Comparison of ENCODE assay signal across 8 cellular contexts in genomic region chr2:178482437-178482836, GRCh38.
DNase-seq lines count a peak whose midpoint lies in the region; ATAC-seq and TF ChIP-seq lines count a peak whose summit lies in the region.

No MANE protein-coding gene starts in this region.

- peak overlapping the region; percentile 99 for H3K4me3 Mint-ChIP-seq in stimulated activated naive CD8-positive, alpha-beta T cell treated with anti-CD3 and anti-CD28 coated beads, Interleukin-15, Interleukin-2, amounts not matched to agents 100 ng/mL and 50 ng/mL, for 24 hours

- H3K4me1 ChIP-seq in adipocyte (ENCODE audit: control insufficient read depth, insufficient read depth, low read length), result peaks cover 45% of the 10 kb centered on the region
- H3K4me1 ChIP-seq in tibial artery, result peaks cover 0 to 61% (median 43%) of the 10 kb centered on the region in 4 donors

- H3K27me3 Mint-ChIP-seq in stimulated activated naive CD8-positive, alpha-beta T cell treated with anti-CD3 and anti-CD28 coated beads, Interleukin-15, Interleukin-2, amounts not matched to agents 100 ng/mL and 50 ng/mL, for 24 hours, result no peaks in the 10 kb centered on the region

- H3K9me3 Mint-ChIP-seq in stimulated activated naive CD8-positive, alpha-beta T cell treated with anti-CD3 and anti-CD28 coated beads, Interleukin-15, Interleukin-2, amounts not matched to agents 100 ng/mL and 50 ng/mL, for 24 hours, result no peaks in the 10 kb centered on the region

- intact Hi-C loops in tibial artery (cut with DNase I; ENCODE audit: low total_unique reads), result no loop called here

- H3K27me3 ChIP-seq in adipocyte (replicated peaks; ENCODE audit: control insufficient read depth, insufficient read depth, low read length) (no peaks in the 10 kb centered on the region), tibial artery (no peaks in the 10 kb centered on the region)

- no peak for ATAC-seq in stimulated activated naive CD8-positive, alpha-beta T cell treated with anti-CD3 and anti-CD28 coated beads, Interleukin-15, Interleukin-2, amounts not matched to agents 100 U/mL and 50 U/mL, for 24 hours
- peak; percentile 28 for ATAC-seq in HG03139 (IDR thresholded peaks at IDR 0.05; ENCODE audit: unreplicated experiment)
- no peak for ATAC-seq in HG03521 (IDR thresholded peaks at IDR 0.05; ENCODE audit: unreplicated experiment)

- DNase-seq in stimulated activated naive CD8-positive, alpha-beta T cell treated with anti-CD3 and anti-CD28 coated beads, Interleukin-15, Interleukin-2, amounts not matched to agents 100 U/mL and 50 U/mL, for 24 hours, result no peak
- DNase-seq in adipocyte (ENCODE audit: low read depth) (peak; percentile 19), tibial artery (no peak), superior temporal gyrus (ENCODE audit: extremely low spot score) (no peak), UCSD-AML1 (lab: John Stamatoyannopoulos, UW; ENCODE audit: unreplicated experiment) (no peak)

- H3K27ac ChIP-seq in tibial artery, result no peak overlapping the region

- H3K9me3 ChIP-seq in adipocyte (ENCODE audit: control insufficient read depth, low read length) (no peaks in the 10 kb centered on the region), tibial artery (no peaks in the 10 kb centered on the region)

- H3K36me3 ChIP-seq in adipocyte (ENCODE audit: control insufficient read depth, insufficient read depth, low read length, severe bottlenecking) (no peaks in the 10 kb centered on the region), tibial artery (peaks cover 0 to 19% (median 0%) of the 10 kb centered on the region in 3 donors)

- H3K4me1 Mint-ChIP-seq in stimulated activated naive CD8-positive, alpha-beta T cell treated with anti-CD3 and anti-CD28 coated beads, Interleukin-15, Interleukin-2, amounts not matched to agents 100 ng/mL and 50 ng/mL, for 24 hours (ENCODE audit: low read depth), result peaks cover 45% of the 10 kb centered on the region

- no peak overlapping the region for H3K9ac ChIP-seq in adipocyte (ENCODE audit: low read length)

- H3K4me3 ChIP-seq in adipocyte (ENCODE audit: low read length), result peak overlapping the region; percentile 98
- peak overlapping the region; percentile 89 to 92 for H3K4me3 ChIP-seq in tibial artery

- H3K27ac Mint-ChIP-seq in stimulated activated naive CD8-positive, alpha-beta T cell treated with anti-CD3 and anti-CD28 coated beads, Interleukin-15, Interleukin-2, amounts not matched to agents 100 ng/mL and 50 ng/mL, for 24 hours, result no peak overlapping the region

- peaks cover 25% of the 10 kb centered on the region for H3K36me3 Mint-ChIP-seq in stimulated activated naive CD8-positive, alpha-beta T cell treated with anti-CD3 and anti-CD28 coated beads, Interleukin-15, Interleukin-2, amounts not matched to agents 100 ng/mL and 50 ng/mL, for 24 hours (ENCODE audit: low read depth)

- TF ChIP-seq CTCF in tibial artery (IDR thresholded peaks at IDR 0.05), result no peak
